Comparison of ENCODE assay signal across 7 cellular contexts in genomic region chr14:61708693-61709092, GRCh38. TPM values are rescaled to one million over a fixed set of nuclear protein-coding genes. Genes with fewer than 3 reads are reported as not detected.
DNase-seq lines count a peak whose midpoint lies in the region; ATAC-seq, FAIRE-seq and TF ChIP-seq lines count a peak whose summit lies in the region.
"Not testable (repeated sequence)": the region's sequence is repeated elsewhere in the genome, so short reads cannot be mapped to it uniquely, and the experiment has no call there.

No MANE protein-coding gene starts in this region.

- not testable (repeated sequence) for H3K79me1 ChIP-seq in trophoblast cell (ENCODE audit: low read length)

- peaks cover 96% of the 10 kb centered on the region for H3K79me2 ChIP-seq in DOHH2 (ENCODE audit: control insufficient read depth, low read length)
- H3K79me2 ChIP-seq in astrocyte (ENCODE audit: insufficient read depth, low read length), result peaks cover 91% of the 10 kb centered on the region
- not testable (repeated sequence) for H3K79me2 ChIP-seq in trophoblast cell (ENCODE audit: control insufficient read depth, insufficient read depth, low read length, poor library complexity)

- not testable (repeated sequence) for TF ChIP-seq CTCF in DOHH2 (IDR thresholded peaks at IDR 0.05; ENCODE audit: low read depth, low read length, poor library complexity, severe bottlenecking); RWPE2 (IDR thresholded peaks at IDR 0.05; ENCODE audit: poor library complexity, severe bottlenecking); astrocyte (IDR thresholded peaks at IDR 0.05; ENCODE audit: insufficient read depth, low read depth, low read length); cardiac muscle cell (IDR thresholded peaks at IDR 0.05; ENCODE audit: low read depth, low read length)

- H3K4me3 Mint-ChIP-seq in activated CD4-positive, alpha-beta T cell treated with anti-CD3 and anti-CD28 coated beads, Interleukin-2, amount 10 ng/mL, durations not matched to agents 7 days and 5 days; activated T-helper 2 cell treated with anti-CD3 and anti-CD28 coated beads, Interferon-gamma antibody, Interleukin-2, Interleukin-4, amounts not matched to agents 10 μg/mL and 5 μg/mL and 100 μg/mL, durations not matched to agents 14 hours and 24 hours and 36 hours (ENCODE audit: low read depth): not testable (repeated sequence)
- peak overlapping the region; percentile 42 for H3K4me3 Mint-ChIP-seq in astrocyte (ENCODE audit: unreplicated experiment)

- intact Hi-C loops in activated T-helper 2 cell treated with anti-CD3 and anti-CD28 coated beads, Interferon-gamma antibody, Interleukin-2, Interleukin-4, amounts not matched to agents 10 μg/mL and 5 μg/mL and 100 μg/mL, durations not matched to agents 14 hours and 24 hours and 36 hours (cut with micrococcal nuclease), result not testable (repeated sequence)

- not testable (repeated sequence) for H3K18ac ChIP-seq in trophoblast cell (ENCODE audit: low read length)

- no CpG with 5 or more reads among the region's 4 CpGs for WGBS in trophoblast cell (ENCODE audit: extremely low coverage, insufficient coverage, insufficient read length)

- H3K4me2 ChIP-seq in DOHH2 (ENCODE audit: low read length), result peak overlapping the region; percentile 44
- not testable (repeated sequence) for H3K4me2 ChIP-seq in astrocyte (ENCODE audit: low read length); trophoblast cell (ENCODE audit: low read length)

- peaks cover 29% of the 10 kb centered on the region for H3F3A ChIP-seq in DOHH2 (ENCODE audit: control insufficient read depth, insufficient read depth)

- not testable (repeated sequence) for FAIRE-seq in astrocyte (lab: Jason Lieb, UNC)

- H3K4me1 ChIP-seq in DOHH2 (ENCODE audit: control insufficient read depth, low read length), result peaks cover 89% of the 10 kb centered on the region
- H3K4me1 ChIP-seq in RWPE2 (ENCODE audit: insufficient read depth, poor library complexity, severe bottlenecking), result peaks cover 65% of the 10 kb centered on the region
- H3K4me1 ChIP-seq in astrocyte (ENCODE audit: insufficient read depth, low read length), result peaks cover 11% of the 10 kb centered on the region
- H3K4me1 ChIP-seq in cardiac muscle cell (ENCODE audit: low read depth), result peaks cover 18% of the 10 kb centered on the region
- not testable (repeated sequence) for H3K4me1 ChIP-seq in trophoblast cell (ENCODE audit: control insufficient read depth in 1 of 2, insufficient read depth in 2 of 2, low read length in 2 of 2)

- H2BK120ac ChIP-seq in trophoblast cell (ENCODE audit: insufficient read depth, low read length, poor library complexity), result not testable (repeated sequence)

- H3K27ac Mint-ChIP-seq in activated CD4-positive, alpha-beta T cell treated with anti-CD3 and anti-CD28 coated beads, Interleukin-2, amount 10 ng/mL, durations not matched to agents 7 days and 5 days, result peak overlapping the region; percentile 14
- peak overlapping the region; percentile 53 for H3K27ac Mint-ChIP-seq in activated T-helper 2 cell treated with anti-CD3 and anti-CD28 coated beads, Interferon-gamma antibody, Interleukin-2, Interleukin-4, amounts not matched to agents 10 μg/mL and 5 μg/mL and 100 μg/mL, durations not matched to agents 14 hours and 24 hours and 36 hours
- not testable (repeated sequence) for H3K27ac Mint-ChIP-seq in astrocyte (ENCODE audit: unreplicated experiment)

- H3K36me3 ChIP-seq in DOHH2 (ENCODE audit: control insufficient read depth, low read length) (peaks cover 38% of the 10 kb centered on the region), RWPE2 (ENCODE audit: low read depth) (peaks cover 75% of the 10 kb centered on the region)
- H3K36me3 ChIP-seq in astrocyte (ENCODE audit: insufficient read depth, low read length); cardiac muscle cell; trophoblast cell (ENCODE audit: control insufficient read depth in 1 of 2, insufficient read depth in 2 of 2, low read length in 2 of 2): not testable (repeated sequence)

- H4K12ac ChIP-seq in trophoblast cell (ENCODE audit: low read depth, low read length), result not testable (repeated sequence)

- peaks cover 38% of the 10 kb centered on the region for H4K20me1 ChIP-seq in DOHH2 (ENCODE audit: control insufficient read depth, insufficient read depth, low read depth, low read length)
- peaks cover 87% of the 10 kb centered on the region for H4K20me1 ChIP-seq in astrocyte (ENCODE audit: insufficient read depth, low read length)

- peak overlapping the region; percentile 96 for H3K4ac ChIP-seq in trophoblast cell (ENCODE audit: low read depth, low read length)

- not testable (repeated sequence) for H2AFZ ChIP-seq in astrocyte (ENCODE audit: low read depth, low read length); trophoblast cell (ENCODE audit: insufficient read depth, low read length, poor library complexity)

- H3K9ac ChIP-seq in astrocyte (ENCODE audit: low read length); trophoblast cell (ENCODE audit: low read length): not testable (repeated sequence)

- H3K36me3 Mint-ChIP-seq in activated CD4-positive, alpha-beta T cell treated with anti-CD3 and anti-CD28 coated beads, Interleukin-2, amount 10 ng/mL, durations not matched to agents 7 days and 5 days (ENCODE audit: low read depth), result peaks cover 21% of the 10 kb centered on the region
- peaks cover 32% of the 10 kb centered on the region for H3K36me3 Mint-ChIP-seq in activated T-helper 2 cell treated with anti-CD3 and anti-CD28 coated beads, Interferon-gamma antibody, Interleukin-2, Interleukin-4, amounts not matched to agents 10 μg/mL and 5 μg/mL and 100 μg/mL, durations not matched to agents 14 hours and 24 hours and 36 hours (ENCODE audit: low read depth)
- not testable (repeated sequence) for H3K36me3 Mint-ChIP-seq in astrocyte (ENCODE audit: low read depth, unreplicated experiment)

- not testable (repeated sequence) for H3K27ac ChIP-seq in DOHH2 (ENCODE audit: low read depth, low read length); astrocyte (ENCODE audit: low read depth, low read length); trophoblast cell (ENCODE audit: low read depth, low read length)
- H3K27ac ChIP-seq in RWPE2 (ENCODE audit: poor library complexity, severe bottlenecking) (peak overlapping the region; percentile 46), cardiac muscle cell (peak overlapping the region; percentile 44)

- H2AK5ac ChIP-seq in trophoblast cell (ENCODE audit: low read length), result not testable (repeated sequence)

- ATAC-seq in RWPE2 (ENCODE audit: low read depth), result not testable (repeated sequence)

- CTCF ChIA-PET in activated CD4-positive, alpha-beta T cell treated with anti-CD3 and anti-CD28 coated beads, Interleukin-2, amount 10 ng/mL, durations not matched to agents 7 days and 5 days (lab: Charles Lee), result interaction anchor here (0.6 to 1.1 kb wide), 2 partner anchors 12 to 225 kb away, joined by 4 read pairs; no protein-coding TSS in a partner anchor

- H2BK12ac ChIP-seq in trophoblast cell (ENCODE audit: low read length), result not testable (repeated sequence)

- not testable (repeated sequence) for H3K9me3 Mint-ChIP-seq in activated CD4-positive, alpha-beta T cell treated with anti-CD3 and anti-CD28 coated beads, Interleukin-2, amount 10 ng/mL, durations not matched to agents 7 days and 5 days; activated T-helper 2 cell treated with anti-CD3 and anti-CD28 coated beads, Interferon-gamma antibody, Interleukin-2, Interleukin-4, amounts not matched to agents 10 μg/mL and 5 μg/mL and 100 μg/mL, durations not matched to agents 14 hours and 24 hours and 36 hours; astrocyte (ENCODE audit: unreplicated experiment)

- not testable (repeated sequence) for DNase-seq in RWPE2 (ENCODE audit: low spot score); activated CD4-positive, alpha-beta T cell treated with anti-CD3 and anti-CD28 coated beads, Interleukin-2, amount 10 ng/mL, durations not matched to agents 7 days and 5 days; activated T-helper 2 cell treated with anti-CD3 and anti-CD28 coated beads, Interferon-gamma antibody, Interleukin-2, Interleukin-4, amounts not matched to agents 10 μg/mL and 5 μg/mL and 100 μg/mL, durations not matched to agents 14 hours and 24 hours and 36 hours (ENCODE audit: low spot score); astrocyte (ENCODE audit: low read depth); trophoblast cell
- DNase-seq in cardiac muscle cell (ENCODE audit: low read depth in 1 of 2, low spot score in 1 of 2), result peak in 1 of 2 donors; percentile 55

- POLR2A ChIA-PET in activated CD4-positive, alpha-beta T cell treated with anti-CD3 and anti-CD28 coated beads, Interleukin-2, amount 10 ng/mL, durations not matched to agents 7 days and 5 days (lab: Charles Lee), result not testable (repeated sequence)

- H3K9me2 ChIP-seq in DOHH2 (replicated peaks; ENCODE audit: control insufficient read depth, low read length), result not testable (repeated sequence)

- not testable (repeated sequence) for H3K14ac ChIP-seq in trophoblast cell (ENCODE audit: low read length)

- H4K91ac ChIP-seq in trophoblast cell (ENCODE audit: low read depth, low read length), result not testable (repeated sequence)

- H4K8ac ChIP-seq in trophoblast cell (ENCODE audit: low read depth, low read length), result not testable (repeated sequence)

- not testable (repeated sequence) for H3K27me3 Mint-ChIP-seq in activated CD4-positive, alpha-beta T cell treated with anti-CD3 and anti-CD28 coated beads, Interleukin-2, amount 10 ng/mL, durations not matched to agents 7 days and 5 days; activated T-helper 2 cell treated with anti-CD3 and anti-CD28 coated beads, Interferon-gamma antibody, Interleukin-2, Interleukin-4, amounts not matched to agents 10 μg/mL and 5 μg/mL and 100 μg/mL, durations not matched to agents 14 hours and 24 hours and 36 hours (ENCODE audit: low read depth); astrocyte (ENCODE audit: low read depth, unreplicated experiment)

- H3K23ac ChIP-seq in trophoblast cell (ENCODE audit: low read length), result not testable (repeated sequence)

- H2BK5ac ChIP-seq in trophoblast cell (ENCODE audit: low read depth, low read length, poor library complexity), result not testable (repeated sequence)

- peaks cover 12% of the 10 kb centered on the region; the same call in 1 of the 2 replicates for H3K9me3 ChIP-seq in DOHH2 (ENCODE audit: control insufficient read depth, insufficient read depth, low read length)
- H3K9me3 ChIP-seq in RWPE2 (ENCODE audit: severe bottlenecking); astrocyte (ENCODE audit: insufficient read depth, low read depth, low read length); cardiac muscle cell (ENCODE audit: low read depth); trophoblast cell (ENCODE audit: insufficient read depth, low read depth, low read length): not testable (repeated sequence)

- peaks cover 85% of the 10 kb centered on the region for H3K4me1 Mint-ChIP-seq in activated CD4-positive, alpha-beta T cell treated with anti-CD3 and anti-CD28 coated beads, Interleukin-2, amount 10 ng/mL, durations not matched to agents 7 days and 5 days
- peaks cover 66% of the 10 kb centered on the region for H3K4me1 Mint-ChIP-seq in activated T-helper 2 cell treated with anti-CD3 and anti-CD28 coated beads, Interferon-gamma antibody, Interleukin-2, Interleukin-4, amounts not matched to agents 10 μg/mL and 5 μg/mL and 100 μg/mL, durations not matched to agents 14 hours and 24 hours and 36 hours (ENCODE audit: low read depth)
- H3K4me1 Mint-ChIP-seq in astrocyte (ENCODE audit: low read depth, unreplicated experiment), result peaks cover 60% of the 10 kb centered on the region

- H3K4me3 ChIP-seq in DOHH2 (ENCODE audit: low read length); astrocyte (ENCODE audit: insufficient read depth, low read depth, low read length); cardiac muscle cell; trophoblast cell (ENCODE audit: low read depth, low read length): not testable (repeated sequence)
- H3K4me3 ChIP-seq in RWPE2 (ENCODE audit: severe bottlenecking), result peak overlapping the region; percentile 0

- H3K27me3 ChIP-seq in DOHH2 (ENCODE audit: control insufficient read depth, low read length); RWPE2 (ENCODE audit: insufficient read depth, poor library complexity, severe bottlenecking); astrocyte (ENCODE audit: insufficient read depth, low read length); cardiac muscle cell; trophoblast cell (ENCODE audit: insufficient read depth, low read length): not testable (repeated sequence)

RNA-seq across cellular contexts. Expression of gene HIF1A, which starts 13.4 kb away (rescaled TPM):
- total RNA-seq in activated CD4-positive, alpha-beta T cell treated with anti-CD3 and anti-CD28 coated beads, Interleukin-2, amount 10 ng/mL, durations not matched to agents 7 days and 5 days, result 100 to 1,000 TPM in 1 of 2 experiments, 10 to 100 TPM in 1; 97.0 to 116 TPM
- 131 and 138 TPM in 2 replicates for total RNA-seq in activated T-helper 2 cell treated with anti-CD3 and anti-CD28 coated beads, Interferon-gamma antibody, Interleukin-2, Interleukin-4, amounts not matched to agents 10 μg/mL and 5 μg/mL and 100 μg/mL, durations not matched to agents 14 hours and 24 hours and 36 hours
- 435 and 475 TPM in 2 replicates for total RNA-seq in astrocyte
- 107 and 108 TPM in 2 replicates for total RNA-seq in cardiac muscle cell
- polyA plus RNA-seq in cardiac muscle cell, result 119 and 166 TPM in 2 replicates
- 429 and 461 TPM in 2 replicates for polyA plus RNA-seq in trophoblast cell (2013)

RNA-seq across cellular contexts. Expression of gene SNAPC1, which starts 53.5 kb away (rescaled TPM):
- total RNA-seq in activated CD4-positive, alpha-beta T cell treated with anti-CD3 and anti-CD28 coated beads, Interleukin-2, amount 10 ng/mL, durations not matched to agents 7 days and 5 days, result 1 to 10 TPM; 5.2 to 5.5 TPM
- 10.2 and 10.5 TPM in 2 replicates for total RNA-seq in activated T-helper 2 cell treated with anti-CD3 and anti-CD28 coated beads, Interferon-gamma antibody, Interleukin-2, Interleukin-4, amounts not matched to agents 10 μg/mL and 5 μg/mL and 100 μg/mL, durations not matched to agents 14 hours and 24 hours and 36 hours
- 12.9 and 14.1 TPM in 2 replicates for total RNA-seq in astrocyte
- 12.9 and 13.0 TPM in 2 replicates for total RNA-seq in cardiac muscle cell
- 17.3 and 23.8 TPM in 2 replicates for polyA plus RNA-seq in cardiac muscle cell
- polyA plus RNA-seq in trophoblast cell (2013), result 6.7 and 7.8 TPM in 2 replicates
